ENCODE assay signal across 3 cellular contexts in genomic region chr4:184207734-184208607, GRCh38. TPM values are rescaled to one million over a fixed set of nuclear protein-coding genes. Genes with fewer than 3 reads are reported as not detected.
"Had no signal": no experiment of that assay in that cellular context is flagged by ENCODE, and none has a peak within 500 bp of the region (broad histone marks: within the 10 kb centered on the region; RNA-seq: fewer than 3 reads in every experiment).

No MANE protein-coding gene starts in this region.

RNA-seq across cellular contexts. Expression of gene ENPP6, which starts 9.7 kb away (rescaled TPM):
- total RNA-seq: ascending aorta, bronchial epithelial cell, fibroblast of villous mesenchyme had no signal
